In genomic region chr6:127303917-127304316, GRCh38 we compare ENCODE assay signal across 23 cellular contexts. TPM values are rescaled to one million over a fixed set of nuclear protein-coding genes. Genes with fewer than 3 reads are reported as not detected.
DNase-seq lines count a peak whose midpoint lies in the region; ATAC-seq and TF ChIP-seq lines count a peak whose summit lies in the region.
"Had no signal": no experiment of that assay in that cellular context is flagged by ENCODE, and none has a peak within 500 bp of the region (broad histone marks: within the 10 kb centered on the region; RNA-seq: fewer than 3 reads in every experiment).

No MANE protein-coding gene starts in this region.

- no peak overlapping the region for H3K27ac ChIP-seq in aorta (ENCODE audit: low read depth in 1 of 2, low read length in 2 of 2)
- H3K27ac ChIP-seq: A549, adrenal gland, brain microvascular endothelial cell, SK-N-MC had no signal

- WGBS in aorta, 2 donors, result 87 to 93% methylated on average over 3 of the region's 3 CpGs

- no peak overlapping the region for H3K4me3 ChIP-seq in aorta (ENCODE audit: low read length in 2 of 2)
- H3K4me3 ChIP-seq: A549, adrenal gland, SK-N-MC had no signal

- no peak for TF ChIP-seq POLR2A in erythroblast (IDR thresholded peaks at IDR 0.05; ENCODE audit: low read length)

- H3K9me3 ChIP-seq in aorta (ENCODE audit: control insufficient read depth, low read length), result no peaks in the 10 kb centered on the region

- ATAC-seq in Right ventricle myocardium superior (ENCODE audit: poor library complexity) (peak; percentile 14), left cardiac atrium (no peak), memory B cell (ENCODE audit: low read depth) (no peak), aorta (ENCODE audit: low FRiP score) (peak; percentile 46), HG03521 (IDR thresholded peaks at IDR 0.05; ENCODE audit: unreplicated experiment) (no peak)
- no peak for ATAC-seq in activated T-helper 17 cell treated with anti-CD3 and anti-CD28 coated beads, Interleukin-2, amount 50 U/mL, for 72 hours (replicated peaks)
- ATAC-seq: A549 had no signal

- no peaks in the 10 kb centered on the region for H3K27me3 Mint-ChIP-seq in activated T-helper 17 cell treated with anti-CD3 and anti-CD28 coated beads, Interleukin-2, amount 50 U/mL, for 72 hours
- no peaks in the 10 kb centered on the region for H3K27me3 Mint-ChIP-seq in memory B cell

- no peaks in the 10 kb centered on the region for H3K27me3 ChIP-seq in aorta (ENCODE audit: control insufficient read depth in 1 of 2, insufficient read depth in 2 of 2, low read length in 1 of 2)
- H3K27me3 ChIP-seq: adrenal gland, brain microvascular endothelial cell had no signal

- DNase-seq in Right ventricle myocardium superior, result no peak
- no peak for DNase-seq in left cardiac atrium
- no peak for DNase-seq in memory B cell (ENCODE audit: low spot score in 2 of 2)
- no peak for DNase-seq in aorta
- DNase-seq in erythroblast (lab: John Stamatoyannopoulos, UW), result no peak
- no peak for DNase-seq in SK-N-DZ (ENCODE audit: low spot score)
- DNase-seq: activated CD8-positive, alpha-beta memory T cell treated with anti-CD3 and anti-CD28 coated beads for 24 hours; activated naive CD4-positive, alpha-beta T cell; adrenal gland; brain microvascular endothelial cell; DMS53; head of caudate nucleus; kidney; NCI-H2029; NCI-H69; RPMI8226; stimulated activated CD4-positive, alpha-beta T cell treated with anti-CD3 and anti-CD28 coated beads, Interleukin-4, amount 100 ng/mL, for 4 hours; stimulated activated naive CD4-positive, alpha-beta T cell treated with Interleukin-2 at 50 U/mL for 16 hours had no signal

- H3K36me3 Mint-ChIP-seq in activated T-helper 17 cell treated with anti-CD3 and anti-CD28 coated beads, Interleukin-2, amount 50 U/mL, for 72 hours (ENCODE audit: low read depth), result peaks cover 38% of the 10 kb centered on the region
- H3K36me3 Mint-ChIP-seq in memory B cell, result peaks cover 19% of the 10 kb centered on the region

- intact Hi-C loops in Right ventricle myocardium superior (cut with DNase I), result loop anchor here (10.0 kb wide), 1 partner anchor 241 kb away; no protein-coding TSS in a partner anchor
- intact Hi-C loops in left cardiac atrium (cut with DNase I), result loop anchor here in 1 of 2 donors (5.0 kb wide), 2 partner anchors 118 to 233 kb away; no protein-coding TSS in a partner anchor
- intact Hi-C loops in aorta (cut with DNase I), result loop anchor here (2.0 to 5.0 kb wide), 3 partner anchors 37 to 237 kb away; partner anchors contain the start of gene RNF146 (in 1 of the 2)

- H3K9me3 Mint-ChIP-seq in activated T-helper 17 cell treated with anti-CD3 and anti-CD28 coated beads, Interleukin-2, amount 50 U/mL, for 72 hours, result no peaks in the 10 kb centered on the region
- H3K9me3 Mint-ChIP-seq in memory B cell, result peaks cover 3% of the 10 kb centered on the region

- H3K36me3 ChIP-seq in aorta (ENCODE audit: control insufficient read depth in 1 of 2, insufficient read depth in 2 of 2, low read length in 1 of 2), result no peaks in the 10 kb centered on the region
- H3K36me3 ChIP-seq: adrenal gland, brain microvascular endothelial cell had no signal

- no peaks in the 10 kb centered on the region for H3K4me1 ChIP-seq in aorta (ENCODE audit: control insufficient read depth in 1 of 2, insufficient read depth in 2 of 2, low read length in 2 of 2)
- H3K4me1 ChIP-seq: A549 had no signal

- H3K4me1 Mint-ChIP-seq in activated T-helper 17 cell treated with anti-CD3 and anti-CD28 coated beads, Interleukin-2, amount 50 U/mL, for 72 hours, result peaks cover 3% of the 10 kb centered on the region
- H3K4me1 Mint-ChIP-seq in memory B cell, result peaks cover 21% of the 10 kb centered on the region

- H3K4me3 Mint-ChIP-seq in activated T-helper 17 cell treated with anti-CD3 and anti-CD28 coated beads, Interleukin-2, amount 50 U/mL, for 72 hours, result no peak overlapping the region
- no peak overlapping the region for H3K4me3 Mint-ChIP-seq in memory B cell
- H3K4me3 Mint-ChIP-seq: T-helper 1 cell treated with Interleukin-12 subunit alpha and Interleukin-12 subunit beta and Interleukin-4 antibody, amounts not matched to agents 30 μg/mL and 1 μg/mL, for 36 hours had no signal

- peak overlapping the region; percentile 33 for H3K27ac Mint-ChIP-seq in activated T-helper 17 cell treated with anti-CD3 and anti-CD28 coated beads, Interleukin-2, amount 50 U/mL, for 72 hours
- peak overlapping the region; percentile 79 for H3K27ac Mint-ChIP-seq in memory B cell
- H3K27ac Mint-ChIP-seq: T-helper 1 cell treated with Interleukin-12 subunit alpha and Interleukin-12 subunit beta and Interleukin-4 antibody, amounts not matched to agents 30 μg/mL and 1 μg/mL, for 36 hours had no signal

RNA-seq across cellular contexts. Expression of gene RNF146, which starts 37.3 kb away (rescaled TPM):
- total RNA-seq in Right ventricle myocardium superior (47.3 TPM), left cardiac atrium (10 to 100 TPM; 36.8 to 44.9 TPM), aorta (10 to 100 TPM; 63.9 to 65.2 TPM)
- 10 to 100 TPM; 12.8 TPM for total RNA-seq in activated T-helper 17 cell treated with anti-CD3 and anti-CD28 coated beads, Interleukin-2, amount 50 U/mL, for 72 hours
- polyA plus RNA-seq in aorta, result 10 to 100 TPM; 60.3 to 60.7 TPM
- 43.2 and 43.3 TPM in 2 replicates for polyA plus RNA-seq in SK-N-DZ (2014; cell fraction: cytosol; rRNA removed)
- 92.5 and 95.2 TPM in 2 replicates for polyA plus RNA-seq in SK-N-DZ (2014; cell fraction: nucleus; rRNA removed)

RNA-seq across cellular contexts. Expression of gene ECHDC1, which starts 39.5 kb away (rescaled TPM):
- total RNA-seq in Right ventricle myocardium superior (41.8 TPM), left cardiac atrium (10 to 100 TPM; 41.1 to 62.9 TPM), aorta (10 to 100 TPM; 28.2 to 44.0 TPM)
- 10 to 100 TPM; 34.9 to 67.7 TPM for total RNA-seq in activated T-helper 17 cell treated with anti-CD3 and anti-CD28 coated beads, Interleukin-2, amount 50 U/mL, for 72 hours
- 10 to 100 TPM; 32.8 to 49.0 TPM for polyA plus RNA-seq in aorta
- 125 and 185 TPM in 2 replicates for polyA plus RNA-seq in SK-N-DZ (2014; cell fraction: cytosol; rRNA removed)
- polyA plus RNA-seq in SK-N-DZ (2014; cell fraction: nucleus; rRNA removed), result 69.4 and 88.2 TPM in 2 replicates

Comparison
In these comparisons a context has a peak if more than half of its experiments do, and no peak if none do; other contexts are left out.
1. ATAC-seq: peak in Right ventricle myocardium superior (single experiment) and aorta (single experiment); none in left cardiac atrium (0 of 2), activated T-helper 17 cell treated with anti-CD3 and anti-CD28 coated beads, Interleukin-2, amount 50 U/mL, for 72 hours (single experiment), memory B cell (single experiment) and HG03521 (single experiment).